In genomic region chr4:28723371-28723770, GRCh38 we compare ENCODE assay signal across 24 cellular contexts.
"Had no signal": no experiment of that assay in that cellular context is flagged by ENCODE, and none has a peak within 500 bp of the region (broad histone marks: within the 10 kb centered on the region; RNA-seq: fewer than 3 reads in every experiment).

No MANE protein-coding gene starts in this region.

- H3K4me3 Mint-ChIP-seq: naive B cell; nephron; stimulated activated naive B cell treated with anti-CD40 and anti-IgM and Interleukin-4, amounts not matched to agents 10 μg/mL and 1 μg/mL and 100 μg/mL, for 72 hours; stimulated activated naive CD8-positive, alpha-beta T cell treated with anti-CD3 and anti-CD28 coated beads, Interleukin-15, amount 100 ng/mL, for 72 hours had no signal

- H3K27ac ChIP-seq: colonic mucosa, hepatocyte, left ventricle myocardium inferior, lower lobe of right lung, parathyroid adenoma, prostate gland, right lobe of liver, testis, tibial nerve had no signal

- H3K36me3 ChIP-seq: colonic mucosa, left ventricle myocardium inferior, lower lobe of right lung, prostate gland, right lobe of liver, tibial nerve had no signal

- H3K4me1 ChIP-seq: colonic mucosa, lower lobe of right lung, parathyroid adenoma, prostate gland, right lobe of liver, testis, tibial nerve had no signal

- H3K4me1 Mint-ChIP-seq: naive B cell; nephron; stimulated activated naive B cell treated with anti-CD40 and anti-IgM and Interleukin-4, amounts not matched to agents 10 μg/mL and 1 μg/mL and 100 μg/mL, for 72 hours; stimulated activated naive CD8-positive, alpha-beta T cell treated with anti-CD3 and anti-CD28 coated beads, Interleukin-15, amount 100 ng/mL, for 72 hours had no signal

- H3K4me2 ChIP-seq: hepatocyte had no signal

- ATAC-seq: lower lobe of right lung; right lobe of liver; stimulated activated naive B cell treated with anti-CD40 and anti-IgM and Interleukin-4, amounts not matched to agents 10 μg/mL and 1 μg/mL and 100 μg/mL, for 72 hours; stimulated activated naive CD8-positive, alpha-beta T cell treated with anti-CD3 and anti-CD28 coated beads, Interleukin-15, amount 100 ng/mL, for 72 hours had no signal

- H3K79me2 ChIP-seq: hepatocyte, parathyroid adenoma had no signal

- H3K36me3 Mint-ChIP-seq: naive B cell; stimulated activated naive B cell treated with anti-CD40 and anti-IgM and Interleukin-4, amounts not matched to agents 10 μg/mL and 1 μg/mL and 100 μg/mL, for 72 hours had no signal

- H3K27me3 ChIP-seq: colonic mucosa, hepatocyte, right lobe of liver, testis, tibial nerve had no signal

- H3K4me3 ChIP-seq: colonic mucosa, hepatocyte, left ventricle myocardium inferior, lower lobe of right lung, prostate gland, right lobe of liver, testis, tibial nerve had no signal

- H3K27me3 Mint-ChIP-seq: naive B cell; stimulated activated naive B cell treated with anti-CD40 and anti-IgM and Interleukin-4, amounts not matched to agents 10 μg/mL and 1 μg/mL and 100 μg/mL, for 72 hours; stimulated activated naive CD8-positive, alpha-beta T cell treated with anti-CD3 and anti-CD28 coated beads, Interleukin-15, amount 100 ng/mL, for 72 hours had no signal

- DNase-seq: colonic mucosa; dermis blood vessel endothelial cell; erythroblast; foreskin melanocyte; head of caudate nucleus; islet precursor cell; left ventricle myocardium inferior; lower lobe of right lung; mesenchymal stem cell; naive B cell; occipital lobe; retina; right lobe of liver; stimulated activated CD4-positive, alpha-beta T cell treated with anti-CD3 and anti-CD28 coated beads, Interleukin-15, amount 100 ng/mL, for 24 hours; stimulated activated CD4-positive, alpha-beta T cell treated with anti-CD3 and anti-CD28 coated beads, Interleukin-1b, Interleukin-23, amount 100 ng/mL, for 48 hours; stimulated activated CD4-positive, alpha-beta T cell treated with anti-CD3 and anti-CD28 coated beads, Interleukin-4, amount 100 ng/mL, for 4 hours; stimulated activated naive B cell treated with anti-CD40 and anti-IgM and Interleukin-4, amounts not matched to agents 10 μg/mL and 1 μg/mL and 100 μg/mL, for 72 hours; stimulated activated naive CD8-positive, alpha-beta T cell treated with anti-CD3 and anti-CD28 coated beads, Interleukin-15, amount 100 ng/mL, for 72 hours; testis had no signal

- H3K9me3 Mint-ChIP-seq: nephron had no signal

- H3K9ac ChIP-seq: parathyroid adenoma had no signal

- H3K9me3 ChIP-seq: colonic mucosa, lower lobe of right lung, prostate gland, right lobe of liver, testis, tibial nerve had no signal

- H3K27ac Mint-ChIP-seq: naive B cell; nephron; stimulated activated naive B cell treated with anti-CD40 and anti-IgM and Interleukin-4, amounts not matched to agents 10 μg/mL and 1 μg/mL and 100 μg/mL, for 72 hours; stimulated activated naive CD8-positive, alpha-beta T cell treated with anti-CD3 and anti-CD28 coated beads, Interleukin-15, amount 100 ng/mL, for 72 hours had no signal
